ENCODE assay signal across 8 cellular contexts in genomic region chr11:75022759-75023396, GRCh38.
A peak's percentile ranks its signal among the peaks of the same experiment; 100 is the strongest.
DNase-seq lines count a peak whose midpoint lies in the region; ATAC-seq and TF ChIP-seq lines count a peak whose summit lies in the region.

No MANE protein-coding gene starts in this region.

- in situ Hi-C loops in T47D (cut with HindIII; ENCODE audit: low pct_unique_long_range_greater_than_20kb, low sequenced_read_pairs) = no loop called here

- H3K9me3 ChIP-seq in WERI-Rb-1 (ENCODE audit: severe bottlenecking) = no peaks in the 10 kb centered on the region

- DNase-seq in NCI-H2107 (lab: John Stamatoyannopoulos, UW) (peak; percentile 42), WERI-Rb-1 (peak; percentile 83), T47D (ENCODE audit: low read depth in 1 of 2, low spot score in 1 of 2) (peak; percentile 82 to 86), iris pigment epithelial cell (ENCODE audit: low read depth) (peak; percentile 84)
- peak; percentile 83 for DNase-seq in stimulated activated CD4-positive, alpha-beta T cell treated with anti-CD3 and anti-CD28 coated beads, Interleukin-15, amount 100 ng/mL, for 24 hours

- TF ChIP-seq CTCF in WERI-Rb-1 (IDR thresholded peaks at IDR 0.05; ENCODE audit: low read depth, low read length) = peak; percentile 93

- no peaks in the 10 kb centered on the region for H3K27me3 ChIP-seq in WERI-Rb-1 (ENCODE audit: insufficient read depth, low read depth, severe bottlenecking)

- ATAC-seq in HG02840 (IDR thresholded peaks at IDR 0.05; ENCODE audit: low FRiP score, unreplicated experiment) (peak; percentile 5), GM19328 (IDR thresholded peaks at IDR 0.05; ENCODE audit: unreplicated experiment) (no peak)

- H3K27ac ChIP-seq in WERI-Rb-1 = no peak overlapping the region

- H3K4me3 ChIP-seq in GM08714 (ENCODE audit: low read length) (peak overlapping the region; percentile 35; the same call in 1 of the 2 replicates), WERI-Rb-1 (ENCODE audit: low read depth, low read length) (no peak overlapping the region)

- no peaks in the 10 kb centered on the region for H3K36me3 ChIP-seq in WERI-Rb-1
